28 cellular contexts compared by ENCODE assay signal in genomic region chr1:66919063-66919462, GRCh38.
"Had no signal": no experiment of that assay in that cellular context is flagged by ENCODE, and none has a peak within 500 bp of the region (broad histone marks: within the 10 kb centered on the region; RNA-seq: fewer than 3 reads in every experiment).

No MANE protein-coding gene starts in this region.

- H3K9me3 Mint-ChIP-seq: dendritic cell treated with granulocyte-macrophage colony-stimulating factor and Interleukin-4, amounts not matched to agents 40 ng/mL and 50 ng/mL, for 4 days; immature natural killer cell had no signal

- ATAC-seq: left lobe of liver; naive thymus-derived CD8-positive, alpha-beta T cell; right lobe of liver; stimulated activated naive B cell treated with anti-CD40 and anti-IgM and Interleukin-4, amounts not matched to agents 10 μg/mL and 1 μg/mL and 100 μg/mL, for 72 hours had no signal

- H3K27ac ChIP-seq: esophagus squamous epithelium, ovary, right lobe of liver, thyroid gland, upper lobe of left lung had no signal

- H3K4me3 ChIP-seq: esophagus squamous epithelium, lung, ovary, right lobe of liver, thyroid gland, upper lobe of left lung had no signal

- H3K27me3 ChIP-seq: esophagus squamous epithelium, ovary, right lobe of liver, thyroid gland, upper lobe of left lung had no signal

- DNase-seq: caudate nucleus; cerebellar nuclear complex; effector CD8-positive, alpha-beta T cell; endodermal cell; esophagus squamous epithelium; foreskin melanocyte; hypothalamus; immature natural killer cell; islet precursor cell; naive thymus-derived CD8-positive, alpha-beta T cell; nephron progenitor cell; occipital lobe; ovary; right lobe of liver; small intestine; stimulated activated CD4-positive, alpha-beta T cell treated with anti-CD3 and anti-CD28 coated beads, Interleukin-15, amount 100 ng/mL, for 24 hours; stimulated activated CD4-positive, alpha-beta T cell treated with anti-CD3 and anti-CD28 coated beads, Interleukin-2, amount 100 ng/mL, for 48 hours; stimulated activated naive B cell treated with anti-CD40 and anti-IgM and Interleukin-4, amounts not matched to agents 10 μg/mL and 1 μg/mL and 100 μg/mL, for 72 hours; thyroid gland; upper lobe of left lung had no signal

- H3K9me3 ChIP-seq: esophagus squamous epithelium, ovary, right lobe of liver, thyroid gland, upper lobe of left lung had no signal

- FAIRE-seq: endothelial cell of umbilical vein, small intestine, urothelium cell line had no signal

- H3K36me3 ChIP-seq: esophagus squamous epithelium, ovary, right lobe of liver, thyroid gland, upper lobe of left lung had no signal

- H3K27me3 Mint-ChIP-seq: dendritic cell treated with granulocyte-macrophage colony-stimulating factor and Interleukin-4, amounts not matched to agents 40 ng/mL and 50 ng/mL, for 4 days; memory B cell; naive thymus-derived CD8-positive, alpha-beta T cell; stimulated activated naive B cell treated with anti-CD40 and anti-IgM and Interleukin-4, amounts not matched to agents 10 μg/mL and 1 μg/mL and 100 μg/mL, for 72 hours; stimulated activated naive CD8-positive, alpha-beta T cell treated with anti-CD3 and anti-CD28 coated beads, Interleukin-15, Interleukin-2, amounts not matched to agents 100 ng/mL and 50 ng/mL, for 24 hours had no signal

- H3K4me3 Mint-ChIP-seq: dendritic cell treated with granulocyte-macrophage colony-stimulating factor and Interleukin-4, amounts not matched to agents 40 ng/mL and 50 ng/mL, for 4 days; endodermal cell; immature natural killer cell; memory B cell; mesothelial cell of epicardium; naive thymus-derived CD8-positive, alpha-beta T cell; nephron progenitor cell; stimulated activated naive B cell treated with anti-CD40 and anti-IgM and Interleukin-4, amounts not matched to agents 10 μg/mL and 1 μg/mL and 100 μg/mL, for 72 hours; stimulated activated naive CD8-positive, alpha-beta T cell treated with anti-CD3 and anti-CD28 coated beads, Interleukin-15, Interleukin-2, amounts not matched to agents 100 ng/mL and 50 ng/mL, for 24 hours had no signal

- H3K27ac Mint-ChIP-seq: dendritic cell treated with granulocyte-macrophage colony-stimulating factor and Interleukin-4, amounts not matched to agents 40 ng/mL and 50 ng/mL, for 4 days; endodermal cell; immature natural killer cell; memory B cell; mesothelial cell of epicardium; naive thymus-derived CD8-positive, alpha-beta T cell; nephron progenitor cell; stimulated activated naive B cell treated with anti-CD40 and anti-IgM and Interleukin-4, amounts not matched to agents 10 μg/mL and 1 μg/mL and 100 μg/mL, for 72 hours; stimulated activated naive CD8-positive, alpha-beta T cell treated with anti-CD3 and anti-CD28 coated beads, Interleukin-15, Interleukin-2, amounts not matched to agents 100 ng/mL and 50 ng/mL, for 24 hours had no signal
